In the genomic region with DNA sequence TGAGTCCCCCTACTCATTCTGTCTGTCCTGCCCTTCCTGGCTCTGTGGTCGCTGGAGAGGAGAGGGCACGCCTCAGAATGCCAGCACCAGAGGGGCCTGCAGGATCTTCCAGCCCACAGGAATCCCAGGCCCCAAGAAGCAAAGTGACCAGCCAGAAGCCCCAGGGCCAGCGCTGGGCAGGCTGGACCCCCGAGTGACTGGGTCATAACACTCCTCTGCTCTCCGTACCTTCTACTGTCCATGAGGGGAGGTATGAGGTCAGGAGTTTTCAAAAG, we compare ENCODE assay signal across 29 cellular contexts.
"Had no signal": no experiment of that assay in that cellular context is flagged by ENCODE, and none has a peak within 500 bp of the region (broad histone marks: within the 10 kb centered on the region; RNA-seq: fewer than 3 reads in every experiment).

No MANE protein-coding gene starts in this region.

- DNase-seq: activated B cell treated with CpG ODN at 0.5 μM for 24 hours; activated CD4-positive, alpha-beta T cell treated with anti-CD3 and anti-CD28 coated beads for 48 hours; activated CD4-positive, alpha-beta T cell treated with anti-CD3 and anti-CD28 coated beads, Interleukin-2, amount 50 U/mL, for 1 hour; activated CD4-positive, alpha-beta T cell treated with anti-CD3 and anti-CD28 coated beads, Interleukin-2, amount 50 U/mL, for 48 hours; activated effector memory CD4-positive, alpha-beta T cell treated with Interleukin-2 at 50 U/mL for 16 hours; activated gamma-delta T cell treated with Interleukin-2 at 50 U/mL for 16 hours; activated naive CD4-positive, alpha-beta T cell treated with anti-CD3 and anti-CD28 coated beads, Interleukin-2, amount 50 U/mL, for 16 hours; activated naive CD4-positive, alpha-beta T cell treated with Interleukin-2 at 50 U/mL for 16 hours; activated T-cell treated with anti-CD3 and anti-CD28 coated beads, Interleukin-2, amount 50 U/mL, for 4 hours; amniotic stem cell; anterior cingulate cortex; brain microvascular endothelial cell; cortex of kidney; effector memory CD4-positive, alpha-beta T cell; erythroblast; foreskin keratinocyte; gastrocnemius medialis; glutamatergic neuron; heart left ventricle; T-helper 1 cell; T-helper 17 cell; T1000; WERI-Rb-1 had no signal

- H3K27ac Mint-ChIP-seq: activated B cell treated with CpG ODN at 0.5 μM for 24 hours; activated naive CD8-positive, alpha-beta T cell; activated T-helper 17 cell treated with anti-CD3 and anti-CD28 coated beads, Interleukin-2, amount 50 U/mL, for 72 hours; T-helper 17 cell; T-helper 2 cell treated with Interferon-gamma antibody and Interleukin-4, amounts not matched to agents 5 μg/mL and 100 μg/mL, for 36 hours had no signal

- H3K4me1 ChIP-seq: foreskin keratinocyte, gastrocnemius medialis, heart left ventricle had no signal

- H3K4me1 Mint-ChIP-seq: activated B cell treated with CpG ODN at 0.5 μM for 24 hours; activated T-helper 17 cell treated with anti-CD3 and anti-CD28 coated beads, Interleukin-2, amount 50 U/mL, for 72 hours had no signal

- H3K9me3 Mint-ChIP-seq: activated B cell treated with CpG ODN at 0.5 μM for 24 hours; activated T-cell treated with anti-CD3 and anti-CD28 coated beads, Interleukin-2, amount 50 U/mL, for 4 hours; activated T-helper 17 cell treated with anti-CD3 and anti-CD28 coated beads, Interleukin-2, amount 50 U/mL, for 72 hours; central memory CD8-positive, alpha-beta T cell; T-helper 2 cell treated with Interferon-gamma antibody and Interleukin-4, amounts not matched to agents 5 μg/mL and 100 μg/mL, for 36 hours had no signal

- H3K36me3 Mint-ChIP-seq: activated naive CD8-positive, alpha-beta T cell had no signal

- ATAC-seq: activated CD4-positive, CD25-positive, alpha-beta regulatory T cell treated with anti-CD3 and anti-CD28 coated beads, Interleukin-2, amount 50 U/mL, for 24 hours; activated T-cell treated with anti-CD3 and anti-CD28 coated beads, Interleukin-2, amount 50 U/mL, for 4 hours; activated T-helper 17 cell treated with anti-CD3 and anti-CD28 coated beads, Interleukin-2, amount 50 U/mL, for 72 hours; foreskin keratinocyte; gastrocnemius medialis; heart left ventricle; T-helper 17 cell had no signal

- H3K4me3 Mint-ChIP-seq: activated B cell treated with CpG ODN at 0.5 μM for 24 hours; activated naive CD8-positive, alpha-beta T cell; activated T-cell treated with anti-CD3 and anti-CD28 coated beads, Interleukin-2, amount 50 U/mL, for 4 hours; activated T-helper 17 cell treated with anti-CD3 and anti-CD28 coated beads, Interleukin-2, amount 50 U/mL, for 72 hours; central memory CD8-positive, alpha-beta T cell; T-helper 17 cell; T-helper 2 cell treated with Interferon-gamma antibody and Interleukin-4, amounts not matched to agents 5 μg/mL and 100 μg/mL, for 36 hours had no signal

- H3K36me3 ChIP-seq: brain microvascular endothelial cell, esophagus muscularis mucosa, gastrocnemius medialis, heart left ventricle, WERI-Rb-1 had no signal

- H3K4me3 ChIP-seq: esophagus muscularis mucosa, gastrocnemius medialis, heart left ventricle had no signal

- H3K27me3 ChIP-seq: brain microvascular endothelial cell had no signal

- H3K27ac ChIP-seq: brain microvascular endothelial cell, esophagus muscularis mucosa, foreskin keratinocyte, gastrocnemius medialis, heart left ventricle, WERI-Rb-1 had no signal

- H3K9me3 ChIP-seq: esophagus muscularis mucosa, gastrocnemius medialis, heart left ventricle had no signal
